In the genomic region with DNA sequence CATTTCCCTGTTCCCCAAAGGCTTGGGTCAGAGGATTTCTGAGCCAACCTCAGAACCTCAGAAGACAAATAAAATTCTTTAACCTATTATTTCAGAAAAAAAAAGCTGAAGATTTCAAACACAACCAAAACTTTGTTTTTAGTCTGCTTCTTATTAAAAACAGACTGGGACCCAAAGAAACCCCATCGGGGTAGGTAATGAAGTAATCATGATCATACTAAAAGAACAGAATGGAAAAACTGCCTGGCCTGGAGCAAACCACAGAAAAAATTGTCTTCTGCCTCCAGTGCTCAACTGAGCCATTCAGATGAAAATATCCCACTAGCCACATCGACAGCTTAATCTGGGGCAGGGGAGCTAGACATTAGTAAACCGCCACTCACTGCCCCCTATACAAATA, we compare ENCODE assay signal across 1 cellular context.
A peak's percentile ranks its signal among the peaks of the same experiment; 100 is the strongest.
TF ChIP-seq lines count a peak whose summit lies in the region.

No MANE protein-coding gene starts in this region.

TF ChIP-seq in GM12878, 131 proteins besides CTCF, POLR2A, EP300 and RAD21:
- TF ChIP-seq TAF1 (IDR thresholded peaks at IDR 0.05; ENCODE audit: borderline replicate concordance, low read depth, low read length) (no peak), BCLAF1 (IDR thresholded peaks at IDR 0.05) (no peak), RUNX3 (IDR thresholded peaks at IDR 0.05; ENCODE audit: low read length) (0 out of 2 replicates have a peak, but pooled peaks have one; percentile 5)
TF ChIP-seq in GM12878: peak in this region for 1.
